Comparison of ENCODE assay signal across 1 cellular context in the genomic region with DNA sequence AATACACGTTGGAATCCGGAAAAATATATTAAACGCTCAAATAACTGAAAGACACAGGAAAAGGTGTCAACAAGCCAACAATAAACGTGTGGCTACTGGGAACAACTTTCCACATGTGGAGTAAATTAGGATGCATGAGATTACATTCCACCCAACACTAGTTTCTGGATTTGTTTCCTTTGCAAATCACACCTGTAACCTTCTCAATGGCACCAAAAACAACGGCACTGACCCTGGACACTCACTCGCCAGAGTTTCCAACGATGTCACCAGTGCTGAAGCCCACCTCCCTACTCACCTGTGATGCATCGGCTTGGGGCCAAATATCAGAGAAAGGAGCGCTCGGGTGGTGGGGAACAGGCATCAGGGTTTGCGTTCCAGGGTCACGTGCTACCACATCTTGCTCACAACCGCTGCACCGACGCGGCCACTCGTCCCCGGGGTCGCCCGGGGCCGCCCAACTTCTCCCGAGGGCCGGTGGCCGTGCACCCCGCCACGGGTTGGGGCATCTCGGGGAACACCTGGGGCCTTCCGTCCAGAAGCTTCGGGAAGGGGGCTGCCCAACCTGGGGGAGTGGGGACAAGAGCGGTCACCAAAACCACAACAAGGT.
TF ChIP-seq lines count a peak whose summit lies in the region.

No MANE protein-coding gene starts in this region.

TF ChIP-seq in K562, 482 proteins besides CTCF, POLR2A, EP300 and RAD21 (continued from another document and continues in another):
- TF ChIP-seq, protein P1, sequence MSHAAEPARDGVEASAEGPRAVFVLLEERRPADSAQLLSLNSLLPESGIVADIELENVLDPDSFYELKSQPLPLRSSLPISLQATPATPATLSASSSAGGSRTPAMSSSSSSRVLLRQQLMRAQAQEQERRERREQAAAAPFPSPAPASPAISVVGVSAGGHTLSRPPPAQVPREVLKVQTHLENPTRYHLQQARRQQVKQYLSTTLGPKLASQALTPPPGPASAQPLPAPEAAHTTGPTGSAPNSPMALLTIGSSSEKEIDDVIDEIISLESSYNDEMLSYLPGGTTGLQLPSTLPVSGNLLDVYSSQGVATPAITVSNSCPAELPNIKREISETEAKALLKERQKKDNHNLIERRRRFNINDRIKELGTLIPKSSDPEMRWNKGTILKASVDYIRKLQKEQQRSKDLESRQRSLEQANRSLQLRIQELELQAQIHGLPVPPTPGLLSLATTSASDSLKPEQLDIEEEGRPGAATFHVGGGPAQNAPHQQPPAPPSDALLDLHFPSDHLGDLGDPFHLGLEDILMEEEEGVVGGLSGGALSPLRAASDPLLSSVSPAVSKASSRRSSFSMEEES (CRISPR knock-in tag; IDR thresholded peaks at IDR 0.05): peak; percentile 82
- TF ChIP-seq ZNF280A (IDR thresholded peaks at IDR 0.05; ENCODE audit: low read depth, partially characterized antibody): no peak
- TF ChIP-seq ZNF239 (CRISPR knock-in tag; IDR thresholded peaks at IDR 0.05): no peak
- TF ChIP-seq, protein P2, sequence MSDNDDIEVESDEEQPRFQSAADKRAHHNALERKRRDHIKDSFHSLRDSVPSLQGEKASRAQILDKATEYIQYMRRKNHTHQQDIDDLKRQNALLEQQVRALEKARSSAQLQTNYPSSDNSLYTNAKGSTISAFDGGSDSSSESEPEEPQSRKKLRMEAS (CRISPR knock-in tag; IDR thresholded peaks at IDR 0.05): peak; percentile 25; the same call in 1 of the 2 replicates
- TF ChIP-seq TEAD1 (CRISPR knock-in tag; IDR thresholded peaks at IDR 0.05): no peak; a peak in 1 of 4 replicates
- no peak for TF ChIP-seq ZBTB12 (CRISPR knock-in tag; IDR thresholded peaks at IDR 0.05)
- TF ChIP-seq, protein P3, sequence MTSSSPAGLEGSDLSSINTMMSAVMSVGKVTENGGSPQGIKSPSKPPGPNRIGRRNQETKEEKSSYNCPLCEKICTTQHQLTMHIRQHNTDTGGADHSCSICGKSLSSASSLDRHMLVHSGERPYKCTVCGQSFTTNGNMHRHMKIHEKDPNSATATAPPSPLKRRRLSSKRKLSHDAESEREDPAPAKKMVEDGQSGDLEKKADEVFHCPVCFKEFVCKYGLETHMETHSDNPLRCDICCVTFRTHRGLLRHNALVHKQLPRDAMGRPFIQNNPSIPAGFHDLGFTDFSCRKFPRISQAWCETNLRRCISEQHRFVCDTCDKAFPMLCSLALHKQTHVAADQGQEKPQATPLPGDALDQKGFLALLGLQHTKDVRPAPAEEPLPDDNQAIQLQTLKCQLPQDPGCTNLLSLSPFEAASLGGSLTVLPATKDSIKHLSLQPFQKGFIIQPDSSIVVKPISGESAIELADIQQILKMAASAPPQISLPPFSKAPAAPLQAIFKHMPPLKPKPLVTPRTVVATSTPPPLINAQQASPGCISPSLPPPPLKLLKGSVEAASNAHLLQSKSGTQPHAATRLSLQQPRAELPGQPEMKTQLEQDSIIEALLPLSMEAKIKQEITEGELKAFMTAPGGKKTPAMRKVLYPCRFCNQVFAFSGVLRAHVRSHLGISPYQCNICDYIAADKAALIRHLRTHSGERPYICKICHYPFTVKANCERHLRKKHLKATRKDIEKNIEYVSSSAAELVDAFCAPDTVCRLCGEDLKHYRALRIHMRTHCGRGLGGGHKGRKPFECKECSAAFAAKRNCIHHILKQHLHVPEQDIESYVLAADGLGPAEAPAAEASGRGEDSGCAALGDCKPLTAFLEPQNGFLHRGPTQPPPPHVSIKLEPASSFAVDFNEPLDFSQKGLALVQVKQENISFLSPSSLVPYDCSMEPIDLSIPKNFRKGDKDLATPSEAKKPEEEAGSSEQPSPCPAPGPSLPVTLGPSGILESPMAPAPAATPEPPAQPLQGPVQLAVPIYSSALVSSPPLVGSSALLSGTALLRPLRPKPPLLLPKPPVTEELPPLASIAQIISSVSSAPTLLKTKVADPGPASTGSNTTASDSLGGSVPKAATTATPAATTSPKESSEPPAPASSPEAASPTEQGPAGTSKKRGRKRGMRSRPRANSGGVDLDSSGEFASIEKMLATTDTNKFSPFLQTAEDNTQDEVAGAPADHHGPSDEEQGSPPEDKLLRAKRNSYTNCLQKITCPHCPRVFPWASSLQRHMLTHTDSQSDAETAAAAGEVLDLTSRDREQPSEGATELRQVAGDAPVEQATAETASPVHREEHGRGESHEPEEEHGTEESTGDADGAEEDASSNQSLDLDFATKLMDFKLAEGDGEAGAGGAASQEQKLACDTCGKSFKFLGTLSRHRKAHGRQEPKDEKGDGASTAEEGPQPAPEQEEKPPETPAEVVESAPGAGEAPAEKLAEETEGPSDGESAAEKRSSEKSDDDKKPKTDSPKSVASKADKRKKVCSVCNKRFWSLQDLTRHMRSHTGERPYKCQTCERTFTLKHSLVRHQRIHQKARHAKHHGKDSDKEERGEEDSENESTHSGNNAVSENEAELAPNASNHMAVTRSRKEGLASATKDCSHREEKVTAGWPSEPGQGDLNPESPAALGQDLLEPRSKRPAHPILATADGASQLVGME (CRISPR knock-in tag; IDR thresholded peaks at IDR 0.05): peak; percentile 34; the same call in 1 of the 2 replicates
- TF ChIP-seq RUNX1 (IDR thresholded peaks at IDR 0.05; ENCODE audit: low read depth): no peak
- TF ChIP-seq CREB3L1 (IDR thresholded peaks at IDR 0.05; ENCODE audit: borderline replicate concordance, low read depth): no peak
- no peak for TF ChIP-seq TCFL5 (CRISPR knock-in tag; conservative IDR thresholded peaks at IDR 0.05)
- no peak for TF ChIP-seq KLF1 (tag; IDR thresholded peaks at IDR 0.05)
- no peak for TF ChIP-seq ZNF134 (CRISPR knock-in tag; conservative IDR thresholded peaks at IDR 0.05)
- no peak for TF ChIP-seq NCOA2 (IDR thresholded peaks at IDR 0.05; ENCODE audit: partially characterized antibody in 2 of 2)
- TF ChIP-seq, protein P4, sequence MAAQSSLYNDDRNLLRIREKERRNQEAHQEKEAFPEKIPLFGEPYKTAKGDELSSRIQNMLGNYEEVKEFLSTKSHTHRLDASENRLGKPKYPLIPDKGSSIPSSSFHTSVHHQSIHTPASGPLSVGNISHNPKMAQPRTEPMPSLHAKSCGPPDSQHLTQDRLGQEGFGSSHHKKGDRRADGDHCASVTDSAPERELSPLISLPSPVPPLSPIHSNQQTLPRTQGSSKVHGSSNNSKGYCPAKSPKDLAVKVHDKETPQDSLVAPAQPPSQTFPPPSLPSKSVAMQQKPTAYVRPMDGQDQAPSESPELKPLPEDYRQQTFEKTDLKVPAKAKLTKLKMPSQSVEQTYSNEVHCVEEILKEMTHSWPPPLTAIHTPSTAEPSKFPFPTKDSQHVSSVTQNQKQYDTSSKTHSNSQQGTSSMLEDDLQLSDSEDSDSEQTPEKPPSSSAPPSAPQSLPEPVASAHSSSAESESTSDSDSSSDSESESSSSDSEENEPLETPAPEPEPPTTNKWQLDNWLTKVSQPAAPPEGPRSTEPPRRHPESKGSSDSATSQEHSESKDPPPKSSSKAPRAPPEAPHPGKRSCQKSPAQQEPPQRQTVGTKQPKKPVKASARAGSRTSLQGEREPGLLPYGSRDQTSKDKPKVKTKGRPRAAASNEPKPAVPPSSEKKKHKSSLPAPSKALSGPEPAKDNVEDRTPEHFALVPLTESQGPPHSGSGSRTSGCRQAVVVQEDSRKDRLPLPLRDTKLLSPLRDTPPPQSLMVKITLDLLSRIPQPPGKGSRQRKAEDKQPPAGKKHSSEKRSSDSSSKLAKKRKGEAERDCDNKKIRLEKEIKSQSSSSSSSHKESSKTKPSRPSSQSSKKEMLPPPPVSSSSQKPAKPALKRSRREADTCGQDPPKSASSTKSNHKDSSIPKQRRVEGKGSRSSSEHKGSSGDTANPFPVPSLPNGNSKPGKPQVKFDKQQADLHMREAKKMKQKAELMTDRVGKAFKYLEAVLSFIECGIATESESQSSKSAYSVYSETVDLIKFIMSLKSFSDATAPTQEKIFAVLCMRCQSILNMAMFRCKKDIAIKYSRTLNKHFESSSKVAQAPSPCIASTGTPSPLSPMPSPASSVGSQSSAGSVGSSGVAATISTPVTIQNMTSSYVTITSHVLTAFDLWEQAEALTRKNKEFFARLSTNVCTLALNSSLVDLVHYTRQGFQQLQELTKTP (IDR thresholded peaks at IDR 0.05; ENCODE audit: low read depth in 1 of 2, partially characterized antibody in 2 of 2): no peak
- TF ChIP-seq HOXB6 (CRISPR knock-in tag; IDR thresholded peaks at IDR 0.05; ENCODE audit: borderline replicate concordance): no peak
- no peak for TF ChIP-seq ZSCAN29 (IDR thresholded peaks at IDR 0.05)
- no peak for TF ChIP-seq TAF7 (tag; IDR thresholded peaks at IDR 0.05)
- TF ChIP-seq CHCHD3 (CRISPR knock-in tag; IDR thresholded peaks at IDR 0.05): no peak
- no peak for TF ChIP-seq TAF1 (IDR thresholded peaks at IDR 0.05; ENCODE audit: control insufficient read depth, extremely low read depth, insufficient read depth, low read length, severe bottlenecking)
- TF ChIP-seq, protein P5, sequence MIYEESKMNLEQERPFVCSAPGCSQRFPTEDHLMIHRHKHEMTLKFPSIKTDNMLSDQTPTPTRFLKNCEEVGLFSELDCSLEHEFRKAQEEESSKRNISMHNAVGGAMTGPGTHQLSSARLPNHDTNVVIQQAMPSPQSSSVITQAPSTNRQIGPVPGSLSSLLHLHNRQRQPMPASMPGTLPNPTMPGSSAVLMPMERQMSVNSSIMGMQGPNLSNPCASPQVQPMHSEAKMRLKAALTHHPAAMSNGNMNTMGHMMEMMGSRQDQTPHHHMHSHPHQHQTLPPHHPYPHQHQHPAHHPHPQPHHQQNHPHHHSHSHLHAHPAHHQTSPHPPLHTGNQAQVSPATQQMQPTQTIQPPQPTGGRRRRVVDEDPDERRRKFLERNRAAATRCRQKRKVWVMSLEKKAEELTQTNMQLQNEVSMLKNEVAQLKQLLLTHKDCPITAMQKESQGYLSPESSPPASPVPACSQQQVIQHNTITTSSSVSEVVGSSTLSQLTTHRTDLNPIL (CRISPR knock-in tag; IDR thresholded peaks at IDR 0.05): no peak
- no peak for TF ChIP-seq ARID4B (CRISPR knock-in tag; IDR thresholded peaks at IDR 0.05)
- no peak for TF ChIP-seq ARNT (IDR thresholded peaks at IDR 0.05)
- no peak for TF ChIP-seq JUND (IDR thresholded peaks at IDR 0.05; ENCODE audit: borderline replicate concordance, low read depth, low read length)
- TF ChIP-seq JUND (tag; IDR thresholded peaks at IDR 0.05; ENCODE audit: borderline replicate concordance, low read depth, low read length): no peak
- TF ChIP-seq, protein P6, sequence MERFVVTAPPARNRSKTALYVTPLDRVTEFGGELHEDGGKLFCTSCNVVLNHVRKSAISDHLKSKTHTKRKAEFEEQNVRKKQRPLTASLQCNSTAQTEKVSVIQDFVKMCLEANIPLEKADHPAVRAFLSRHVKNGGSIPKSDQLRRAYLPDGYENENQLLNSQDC (CRISPR knock-in tag; IDR thresholded peaks at IDR 0.05): no peak
- TF ChIP-seq SP1 (CRISPR knock-in tag; IDR thresholded peaks at IDR 0.05): peak; percentile 63
- TF ChIP-seq KAT7 (CRISPR knock-in tag; IDR thresholded peaks at IDR 0.05; ENCODE audit: borderline replicate concordance): no peak
- TF ChIP-seq HDAC6 (IDR thresholded peaks at IDR 0.05; ENCODE audit: low read depth, low read length): no peak
- no peak for TF ChIP-seq NR2F6 (CRISPR knock-in tag; IDR thresholded peaks at IDR 0.05)
- TF ChIP-seq NFXL1 (CRISPR knock-in tag; IDR thresholded peaks at IDR 0.05): no peak
